18 cellular contexts compared by ENCODE assay signal in genomic region chr15:52113246-52113645, GRCh38. TPM values are rescaled to one million over a fixed set of nuclear protein-coding genes. Genes with fewer than 3 reads are reported as not detected.
A peak's percentile ranks its signal among the peaks of the same experiment; 100 is the strongest.
DNase-seq lines count a peak whose midpoint lies in the region; ATAC-seq and TF ChIP-seq lines count a peak whose summit lies in the region.
"Had no signal": no experiment of that assay in that cellular context is flagged by ENCODE, and none has a peak within 500 bp of the region (broad histone marks: within the 10 kb centered on the region; RNA-seq: fewer than 3 reads in every experiment).

No MANE protein-coding gene starts in this region.

- H3K4me1 ChIP-seq in right atrium auricular region (peaks cover 0 to 12% of the 10 kb centered on the region in 2 donors), hepatocyte (ENCODE audit: insufficient read depth) (peaks cover 11% of the 10 kb centered on the region), gastroesophageal sphincter (peaks cover 0 to 11% (median 10%) of the 10 kb centered on the region in 3 donors)

- 92% methylated on average over 4 of the region's 4 CpGs for WGBS in hepatocyte (ENCODE audit: low lambda C conversion rate, missing lambda C conversion rate)
- 90 to 94% methylated on average over 2 to 3 of the region's 4 CpGs for WGBS in gastroesophageal sphincter (ENCODE audit: low coverage in 1 of 2), 2 donors

- H3K36me3 ChIP-seq in right atrium auricular region (no peaks in the 10 kb centered on the region), hepatocyte (replicated peaks; ENCODE audit: insufficient read depth, low read depth) (no peaks in the 10 kb centered on the region), gastroesophageal sphincter (no peaks in the 10 kb centered on the region)

- no peaks in the 10 kb centered on the region for H3K27me3 Mint-ChIP-seq in chondrocyte (ENCODE audit: low read depth)
- peaks cover 8% of the 10 kb centered on the region for H3K27me3 Mint-ChIP-seq in stimulated activated memory B cell treated with anti-CD40 and anti-IgM and Interleukin-4, amounts not matched to agents 10 μg/mL and 1 μg/mL and 100 μg/mL, for 72 hours

- H3K4me2 ChIP-seq in hepatocyte: no peak overlapping the region

- H3K79me2 ChIP-seq in hepatocyte: no peaks in the 10 kb centered on the region

- H3K27ac ChIP-seq in right atrium auricular region: no peak overlapping the region
- H3K27ac ChIP-seq in hepatocyte: no peak overlapping the region
- H3K27ac ChIP-seq in gastroesophageal sphincter: no peak overlapping the region
- H3K27ac ChIP-seq: HL-60 had no signal

- H3K9me3 ChIP-seq in right atrium auricular region: no peaks in the 10 kb centered on the region
- H3K9me3 ChIP-seq in hepatocyte (ENCODE audit: low read depth): no peaks in the 10 kb centered on the region
- no peaks in the 10 kb centered on the region for H3K9me3 ChIP-seq in gastroesophageal sphincter

- H3K27me3 ChIP-seq in right atrium auricular region (no peaks in the 10 kb centered on the region), hepatocyte (peaks cover 4% of the 10 kb centered on the region), gastroesophageal sphincter (peaks cover 57% of the 10 kb centered on the region)

- no peak overlapping the region for H3K4me3 Mint-ChIP-seq in chondrocyte (ENCODE audit: unreplicated experiment)
- H3K4me3 Mint-ChIP-seq in stimulated activated memory B cell treated with anti-CD40 and anti-IgM and Interleukin-4, amounts not matched to agents 10 μg/mL and 1 μg/mL and 100 μg/mL, for 72 hours: peak overlapping the region; percentile 26
- H3K4me3 Mint-ChIP-seq: activated CD8-positive, alpha-beta T cell treated with anti-CD3 and anti-CD28 coated beads, Interleukin-2, amount 10 ng/mL, durations not matched to agents 7 days and 5 days had no signal

- peaks cover 7% of the 10 kb centered on the region for H3K4me1 Mint-ChIP-seq in chondrocyte (ENCODE audit: low read depth)
- peaks cover 31% of the 10 kb centered on the region for H3K4me1 Mint-ChIP-seq in stimulated activated memory B cell treated with anti-CD40 and anti-IgM and Interleukin-4, amounts not matched to agents 10 μg/mL and 1 μg/mL and 100 μg/mL, for 72 hours

- intact Hi-C loops in left ventricle myocardium superior (cut with micrococcal nuclease): no loop called here

- no peak for TF ChIP-seq CTCF in right atrium auricular region (IDR thresholded peaks at IDR 0.05)
- TF ChIP-seq CTCF in chondrocyte (IDR thresholded peaks at IDR 0.05): no peak
- TF ChIP-seq CTCF in hepatocyte (IDR thresholded peaks at IDR 0.05; ENCODE audit: poor library complexity): no peak
- TF ChIP-seq CTCF in gastroesophageal sphincter (IDR thresholded peaks at IDR 0.05): no peak

- peak; percentile 55 for DNase-seq in right atrium auricular region (ENCODE audit: low spot score)
- no peak for DNase-seq in left ventricle myocardium superior
- peak; percentile 82 for DNase-seq in LHCN-M2 (ENCODE audit: low read depth)
- DNase-seq in chondrocyte (ENCODE audit: low spot score): no peak
- DNase-seq in hepatocyte (ENCODE audit: low spot score): no peak
- DNase-seq: activated CD8-positive, alpha-beta T cell treated with anti-CD3 and anti-CD28 coated beads, Interleukin-2, amount 10 ng/mL, durations not matched to agents 7 days and 5 days; AML-193; GOT3; NCI-H1092 treated with DMSO at 0.1 percent for 48 hours; NCI-H526; PC-3 had no signal

- H3K36me3 Mint-ChIP-seq in chondrocyte (ENCODE audit: low read depth): no peaks in the 10 kb centered on the region
- H3K36me3 Mint-ChIP-seq in stimulated activated memory B cell treated with anti-CD40 and anti-IgM and Interleukin-4, amounts not matched to agents 10 μg/mL and 1 μg/mL and 100 μg/mL, for 72 hours: no peaks in the 10 kb centered on the region

- no peaks in the 10 kb centered on the region for H3K9me3 Mint-ChIP-seq in chondrocyte (ENCODE audit: low read depth)
- H3K9me3 Mint-ChIP-seq in stimulated activated memory B cell treated with anti-CD40 and anti-IgM and Interleukin-4, amounts not matched to agents 10 μg/mL and 1 μg/mL and 100 μg/mL, for 72 hours: no peaks in the 10 kb centered on the region

- no peak for TF ChIP-seq POLR2A in gastroesophageal sphincter (IDR thresholded peaks at IDR 0.05)

- H3K4me3 ChIP-seq in right atrium auricular region: no peak overlapping the region
- H3K4me3 ChIP-seq in hepatocyte: no peak overlapping the region
- H3K4me3 ChIP-seq in gastroesophageal sphincter: no peak overlapping the region
- H3K4me3 ChIP-seq: K562 had no signal

- TF ChIP-seq EP300 in gastroesophageal sphincter (IDR thresholded peaks at IDR 0.05): no peak

- no peaks in the 10 kb centered on the region for H3K9me2 ChIP-seq in hepatocyte (replicated peaks; ENCODE audit: insufficient read depth)

- no peak overlapping the region for H2AFZ ChIP-seq in hepatocyte

- peak overlapping the region; percentile 51 for H3K27ac Mint-ChIP-seq in chondrocyte (ENCODE audit: unreplicated experiment)
- no peak overlapping the region for H3K27ac Mint-ChIP-seq in stimulated activated memory B cell treated with anti-CD40 and anti-IgM and Interleukin-4, amounts not matched to agents 10 μg/mL and 1 μg/mL and 100 μg/mL, for 72 hours
- H3K27ac Mint-ChIP-seq: activated CD8-positive, alpha-beta T cell treated with anti-CD3 and anti-CD28 coated beads, Interleukin-2, amount 10 ng/mL, durations not matched to agents 7 days and 5 days had no signal

- no peaks in the 10 kb centered on the region for H4K20me1 ChIP-seq in hepatocyte (ENCODE audit: insufficient read depth, poor library complexity, severe bottlenecking)

- no peak for ATAC-seq in left ventricle myocardium superior
- ATAC-seq in stimulated activated memory B cell treated with anti-CD40 and anti-IgM and Interleukin-4, amounts not matched to agents 10 μg/mL and 1 μg/mL and 100 μg/mL, for 72 hours: no peak
- ATAC-seq in HG03135 (IDR thresholded peaks at IDR 0.05; ENCODE audit: unreplicated experiment): no peak
- no peak for ATAC-seq in gastroesophageal sphincter
- ATAC-seq: K562 had no signal

RNA-seq across cellular contexts. Expression of gene BCL2L10, which starts 0.7 kb away (rescaled TPM):
- total RNA-seq in right atrium auricular region (under 1 TPM in 1 of 2 donors, not detected in 1; 0.37 TPM), left ventricle myocardium superior (not detected), LHCN-M2 (2014; rRNA removed) (0.06 TPM in 1 of 2 replicates, not detected in the other), chondrocyte (not detected in 3 replicates), hepatocyte (0.24 and 0.60 TPM in 2 replicates), gastroesophageal sphincter (under 1 TPM in 1 of 4 donors, not detected in 3; 0.54 TPM)
- polyA plus RNA-seq in LHCN-M2 (2012): not detected
- 0.24 and 0.80 TPM in 2 replicates for polyA plus RNA-seq in hepatocyte
- total RNA-seq: K562, osteoblast, PC-3, sciatic nerve had no signal
- polyA plus RNA-seq: K562 had no signal

Comparison
In these comparisons a context has a peak if more than half of its experiments do, and no peak if none do; other contexts are left out.
1. DNase-seq: peak in right atrium auricular region (single experiment) and LHCN-M2 (single experiment); none in left ventricle myocardium superior (single experiment), chondrocyte (single experiment) and hepatocyte (single experiment).